Comparison of ENCODE assay signal across 25 cellular contexts in genomic region chr4:25916870-25917269, GRCh38.
"Had no signal": no experiment of that assay in that cellular context is flagged by ENCODE, and none has a peak within 500 bp of the region (broad histone marks: within the 10 kb centered on the region; RNA-seq: fewer than 3 reads in every experiment).

No MANE protein-coding gene starts in this region.

- H3K27ac Mint-ChIP-seq: activated CD8-positive, alpha-beta memory T cell treated with anti-CD3 and anti-CD28 coated beads, Interleukin-2, amount 10 ng/mL, durations not matched to agents 7 days and 5 days; activated naive CD4-positive, alpha-beta T cell treated with anti-CD3 and anti-CD28 coated beads, Interleukin-2, amount 50 U/mL, for 24 hours; activated T-cell treated with anti-CD3 and anti-CD28 coated beads, Interleukin-2, amount 50 U/mL, for 24 hours; activated T-helper 1 cell treated with anti-CD3 and anti-CD28 coated beads, Interleukin-12 subunit alpha, Interleukin-12 subunit beta, Interleukin-2, Interleukin-4 antibody, amounts not matched to agents 30 ng/mL and 10 ng/mL and 1 ng/mL, durations not matched to agents 14 hours and 24 hours and 36 hours; T-helper 17 cell; WTC11 had no signal

- H3K36me3 ChIP-seq: breast epithelium had no signal

- H3K27me3 ChIP-seq: breast epithelium had no signal

- H3K27me3 Mint-ChIP-seq: activated CD8-positive, alpha-beta memory T cell treated with anti-CD3 and anti-CD28 coated beads, Interleukin-2, amount 10 ng/mL, durations not matched to agents 7 days and 5 days; activated naive CD4-positive, alpha-beta T cell treated with anti-CD3 and anti-CD28 coated beads, Interleukin-2, amount 50 U/mL, for 24 hours; activated T-cell treated with anti-CD3 and anti-CD28 coated beads, Interleukin-2, amount 50 U/mL, for 24 hours; T-helper 17 cell had no signal

- H3K9me3 Mint-ChIP-seq: activated naive CD4-positive, alpha-beta T cell treated with anti-CD3 and anti-CD28 coated beads, Interleukin-2, amount 50 U/mL, for 24 hours; activated T-cell treated with anti-CD3 and anti-CD28 coated beads, Interleukin-2, amount 50 U/mL, for 24 hours; activated T-helper 1 cell treated with anti-CD3 and anti-CD28 coated beads, Interleukin-12 subunit alpha, Interleukin-12 subunit beta, Interleukin-2, Interleukin-4 antibody, amounts not matched to agents 30 ng/mL and 10 ng/mL and 1 ng/mL, durations not matched to agents 14 hours and 24 hours and 36 hours; WTC11 had no signal

- ATAC-seq: activated CD8-positive, alpha-beta memory T cell treated with anti-CD3 and anti-CD28 coated beads, Interleukin-2, amount 10 ng/mL, durations not matched to agents 7 days and 5 days; PC-3; T-helper 17 cell; WTC11 had no signal

- DNase-seq: activated CD4-positive, alpha-beta T cell treated with anti-CD3 and anti-CD28 coated beads for 48 hours; activated CD4-positive, alpha-beta T cell treated with anti-CD3 and anti-CD28 coated beads, Interleukin-2, amount 50 U/mL, for 4 hours; activated CD4-positive, CD25-positive, alpha-beta regulatory T cell treated with anti-CD3 and anti-CD28 coated beads, Interleukin-2, amount 50 U/mL, for 72 hours; activated CD8-positive, alpha-beta memory T cell treated with anti-CD3 and anti-CD28 coated beads, Interleukin-2, amount 10 ng/mL, durations not matched to agents 7 days and 5 days; activated effector memory CD4-positive, alpha-beta T cell treated with Interleukin-2 at 50 U/mL for 16 hours; activated naive CD4-positive, alpha-beta T cell; activated T-cell treated with anti-CD3 and anti-CD28 coated beads, Interleukin-2, amount 50 U/mL, for 24 hours; aorta; caudate nucleus; NCI-H1048; NCI-H146; NCI-H187 treated with DMSO at 0.1 percent for 48 hours; NCI-H2081 treated with DMSO at 0.1 percent for 48 hours; NCI-H2171; NCI-H2227 treated with DMSO at 0.1 percent for 48 hours; NCI-H446 treated with DMSO at 0.1 percent for 48 hours; NCI-H526; PC-3; SHP77 treated with DMSO at 0.1 percent for 48 hours; T-helper 17 cell; T-helper 9 cell had no signal

- H3K4me3 Mint-ChIP-seq: activated CD8-positive, alpha-beta memory T cell treated with anti-CD3 and anti-CD28 coated beads, Interleukin-2, amount 10 ng/mL, durations not matched to agents 7 days and 5 days; activated naive CD4-positive, alpha-beta T cell treated with anti-CD3 and anti-CD28 coated beads, Interleukin-2, amount 50 U/mL, for 24 hours; activated T-cell treated with anti-CD3 and anti-CD28 coated beads, Interleukin-2, amount 50 U/mL, for 24 hours; activated T-helper 1 cell treated with anti-CD3 and anti-CD28 coated beads, Interleukin-12 subunit alpha, Interleukin-12 subunit beta, Interleukin-2, Interleukin-4 antibody, amounts not matched to agents 30 ng/mL and 10 ng/mL and 1 ng/mL, durations not matched to agents 14 hours and 24 hours and 36 hours; T-helper 17 cell; WTC11 had no signal

- H3K9me3 ChIP-seq: breast epithelium had no signal

- H3K27ac ChIP-seq: breast epithelium had no signal

- H3K4me1 ChIP-seq: breast epithelium had no signal

- H3K4me3 ChIP-seq: breast epithelium had no signal
